In the genomic region with DNA sequence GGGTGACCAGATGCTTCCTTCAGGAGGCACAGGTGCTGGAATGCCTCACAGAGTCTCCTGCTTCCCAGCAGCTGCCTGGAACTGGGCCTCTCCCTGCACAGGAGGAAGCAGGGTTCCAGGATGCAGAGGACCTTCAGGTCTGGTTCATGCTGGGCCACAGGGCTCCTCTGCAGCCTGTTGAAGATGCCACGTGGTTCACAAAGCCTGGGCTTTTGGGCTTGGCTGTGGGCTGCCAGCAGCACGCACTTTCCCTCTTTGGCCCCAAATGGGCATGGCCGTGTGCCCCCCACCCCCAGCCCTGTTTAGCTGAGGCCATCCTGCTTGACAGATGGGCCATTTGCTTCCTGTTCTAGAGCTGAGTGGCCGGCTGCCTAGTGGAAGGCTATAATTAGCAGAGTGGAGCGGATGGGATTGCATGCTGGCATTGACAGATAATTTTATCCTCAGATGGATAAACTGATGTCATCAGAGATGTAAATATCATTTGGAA, we compare ENCODE assay signal across 9 cellular contexts. TPM values are rescaled to one million over a fixed set of nuclear protein-coding genes. Genes with fewer than 3 reads are reported as not detected.
DNase-seq lines count a peak whose midpoint lies in the region; ATAC-seq, FAIRE-seq and TF ChIP-seq lines count a peak whose summit lies in the region.
"Had no signal": no experiment of that assay in that cellular context is flagged by ENCODE, and none has a peak within 500 bp of the region (broad histone marks: within the 10 kb centered on the region; RNA-seq: fewer than 3 reads in every experiment).

No MANE protein-coding gene starts in this region.

- in situ Hi-C loops in KBM-7 (cut with MboI; ENCODE audit: low pct_unique_long_range_greater_than_20kb, low sequenced_read_pairs): no loop called here

- ATAC-seq in activated T-helper 17 cell treated with anti-CD3 and anti-CD28 coated beads, Interleukin-2, amount 50 U/mL, for 72 hours (replicated peaks): no peak
- ATAC-seq in GM19328 (IDR thresholded peaks at IDR 0.05; ENCODE audit: unreplicated experiment): no peak

- no peaks in the 10 kb centered on the region for H3K9me3 Mint-ChIP-seq in activated T-helper 17 cell treated with anti-CD3 and anti-CD28 coated beads, Interleukin-2, amount 50 U/mL, for 72 hours

- no peaks in the 10 kb centered on the region for H3K27me3 ChIP-seq in smooth muscle cell (ENCODE audit: low read depth)

- H3K4me3 Mint-ChIP-seq in activated T-helper 17 cell treated with anti-CD3 and anti-CD28 coated beads, Interleukin-2, amount 50 U/mL, for 72 hours: no peak overlapping the region

- DNase-seq in KBM-7: peak; percentile 88
- peak; percentile 66 for DNase-seq in kidney
- no peak for DNase-seq in smooth muscle cell (lab: John Stamatoyannopoulos, UW; ENCODE audit: unreplicated experiment)
- DNase-seq in D341Med (ENCODE audit: low spot score): no peak
- no peak for DNase-seq in middle frontal gyrus (ENCODE audit: extremely low spot score, low spot score)
- DNase-seq in SW 1271 (lab: John Stamatoyannopoulos, UW): no peak
- DNase-seq: activated gamma-delta T cell treated with Interleukin-2 at 50 U/mL for 16 hours had no signal

- H3K9ac ChIP-seq in kidney (ENCODE audit: low read length in 2 of 2) (peak overlapping the region in 1 of 2 donors; percentile 8), smooth muscle cell (ENCODE audit: low read depth) (peak overlapping the region; percentile 65)

- H3F3A ChIP-seq in smooth muscle cell (ENCODE audit: low read depth): peaks cover 42% of the 10 kb centered on the region

- intact Hi-C loops in kidney (cut with DNase I): no loop called here

- H4K20me1 ChIP-seq in smooth muscle cell (ENCODE audit: low read depth): no peaks in the 10 kb centered on the region

- H3K27ac Mint-ChIP-seq in activated T-helper 17 cell treated with anti-CD3 and anti-CD28 coated beads, Interleukin-2, amount 50 U/mL, for 72 hours: peak overlapping the region; percentile 56

- peaks cover 37% of the 10 kb centered on the region for H3K79me2 ChIP-seq in smooth muscle cell (ENCODE audit: low read depth)

- 23% methylated on average over 5 of the region's 5 CpGs for WGBS in smooth muscle cell (ENCODE audit: low lambda C conversion rate)

- H3K36me3 ChIP-seq in kidney (ENCODE audit: control insufficient read depth in 1 of 2, insufficient read depth in 2 of 2, low read length in 2 of 2): no peaks in the 10 kb centered on the region
- H3K36me3 ChIP-seq in smooth muscle cell (ENCODE audit: low read depth): no peaks in the 10 kb centered on the region

- H3K27me3 Mint-ChIP-seq in activated T-helper 17 cell treated with anti-CD3 and anti-CD28 coated beads, Interleukin-2, amount 50 U/mL, for 72 hours: no peaks in the 10 kb centered on the region

- TF ChIP-seq CTCF in kidney (IDR thresholded peaks at IDR 0.05; ENCODE audit: borderline replicate concordance, extremely low read depth, insufficient read depth): no peak
- no peak for TF ChIP-seq CTCF in smooth muscle cell (IDR thresholded peaks at IDR 0.05; ENCODE audit: borderline replicate concordance, insufficient read depth, poor library complexity, severe bottlenecking)

- H2AFZ ChIP-seq in smooth muscle cell (ENCODE audit: low read depth): no peak overlapping the region

- no peak for FAIRE-seq in kidney (lab: Jason Lieb, UNC)

- H3K4me3 ChIP-seq in kidney (ENCODE audit: low read length in 2 of 2): no peak overlapping the region
- H3K4me3 ChIP-seq in smooth muscle cell: no peak overlapping the region

- H3K27ac ChIP-seq in kidney (ENCODE audit: low read depth in 2 of 2, low read length in 2 of 2): peak overlapping the region; percentile 59 to 63
- peak overlapping the region; percentile 97 for H3K27ac ChIP-seq in smooth muscle cell (ENCODE audit: low read depth)

- H3K9me3 ChIP-seq in kidney (ENCODE audit: control insufficient read depth in 1 of 2, low read length in 2 of 2) (no peaks in the 10 kb centered on the region), smooth muscle cell (replicated peaks; ENCODE audit: low read depth) (no peaks in the 10 kb centered on the region)

- no peaks in the 10 kb centered on the region for H3K36me3 Mint-ChIP-seq in activated T-helper 17 cell treated with anti-CD3 and anti-CD28 coated beads, Interleukin-2, amount 50 U/mL, for 72 hours (ENCODE audit: low read depth)

- H3K4me1 Mint-ChIP-seq in activated T-helper 17 cell treated with anti-CD3 and anti-CD28 coated beads, Interleukin-2, amount 50 U/mL, for 72 hours: no peaks in the 10 kb centered on the region

- peaks cover 21 to 35% of the 10 kb centered on the region in 2 donors for H3K4me1 ChIP-seq in kidney (ENCODE audit: control insufficient read depth in 1 of 2, insufficient read depth in 1 of 2, low read depth in 1 of 2, low read length in 2 of 2)
- H3K4me1 ChIP-seq in smooth muscle cell (ENCODE audit: low read depth): peaks cover 22% of the 10 kb centered on the region

- H3K4me2 ChIP-seq in smooth muscle cell: peak overlapping the region; percentile 37

RNA-seq across cellular contexts. Expression of gene TSPAN15, which starts 28.0 kb away (rescaled TPM):
- 10 to 100 TPM in 1 of 2 donors, 1 to 10 TPM in 1; 4.9 to 12.7 TPM for total RNA-seq in activated T-helper 17 cell treated with anti-CD3 and anti-CD28 coated beads, Interleukin-2, amount 50 U/mL, for 72 hours
- total RNA-seq in kidney: 65.4 TPM
- polyA plus RNA-seq in kidney (ENCODE audit: insufficient read depth, low read depth, low replicate concordance): 28.2 TPM
- 113 and 145 TPM in 2 replicates for total RNA-seq in smooth muscle cell
- polyA plus RNA-seq in smooth muscle cell: 144 and 249 TPM in 2 replicates

Comparison
In these comparisons a context has a peak if more than half of its experiments do, and no peak if none do; other contexts are left out.
1. DNase-seq: peak in KBM-7 (single experiment) and kidney (single experiment); none in smooth muscle cell (single experiment), D341Med (single experiment), middle frontal gyrus (single experiment) and SW 1271 (0 of 2).